2 cellular contexts compared by ENCODE assay signal in genomic region chr5:151212361-151212899, GRCh38.
A peak's percentile ranks its signal among the peaks of the same experiment; 100 is the strongest.
TF ChIP-seq lines count a peak whose summit lies in the region.

No MANE protein-coding gene starts in this region.

TF ChIP-seq in GM12878, 131 proteins besides CTCF, POLR2A, EP300 and RAD21 (continues in another document):
- TF ChIP-seq BHLHE40 (IDR thresholded peaks at IDR 0.05; ENCODE audit: borderline replicate concordance in 1 of 2, low read depth in 2 of 2, low read length in 1 of 2) (no peak), RELB (IDR thresholded peaks at IDR 0.05; ENCODE audit: low read depth) (peak; percentile 10; the same call in 1 of the 2 replicates), POU2F2 (IDR thresholded peaks at IDR 0.05; ENCODE audit: borderline replicate concordance, low read depth, low read length) (0 out of 3 replicates have a peak, but pooled peaks have one; percentile 4), SUZ12 (IDR thresholded peaks at IDR 0.05; ENCODE audit: unreplicated experiment) (no peak), EED (IDR thresholded peaks at IDR 0.05; ENCODE audit: low read depth) (0 out of 2 replicates have a peak, but pooled peaks have one; percentile 20), ZNF207 (IDR thresholded peaks at IDR 0.05; ENCODE audit: borderline replicate concordance) (peak; percentile 42; the same call in 1 of the 2 replicates), TAF1 (IDR thresholded peaks at IDR 0.05; ENCODE audit: borderline replicate concordance, low read depth, low read length) (peak; percentile 17; the same call in 1 of the 2 replicates), FOXK2 (IDR thresholded peaks at IDR 0.05) (no peak), MXI1 (IDR thresholded peaks at IDR 0.05; ENCODE audit: low read depth, low read length) (peak; percentile 63; the same call in 1 of the 2 replicates), NBN (IDR thresholded peaks at IDR 0.05) (peak; percentile 16; the same call in 1 of the 2 replicates), IRF3 (IDR thresholded peaks at IDR 0.05) (no peak), CHD4 (IDR thresholded peaks at IDR 0.05) (no peak), CHD1 (IDR thresholded peaks at IDR 0.05; ENCODE audit: low read depth, low read length) (0 out of 2 replicates have a peak, but pooled peaks have one; percentile 7), KDM1A (IDR thresholded peaks at IDR 0.05; ENCODE audit: borderline replicate concordance) (no peak), PML (IDR thresholded peaks at IDR 0.05; ENCODE audit: low read length) (no peak), NFIC (IDR thresholded peaks at IDR 0.05; ENCODE audit: low read depth, low read length) (no peak), HDGF (IDR thresholded peaks at IDR 0.05) (no peak; the same call in 1 of the 2 replicates), POLR2AphosphoS5 (IDR thresholded peaks at IDR 0.05; ENCODE audit: low read length) (peak; percentile 80), IKZF1 (conservative IDR thresholded peaks at IDR 0.05) (peak; percentile 26; the same call in 1 of the 2 replicates), RB1 (IDR thresholded peaks at IDR 0.05; ENCODE audit: borderline replicate concordance) (0 out of 2 replicates have a peak, but pooled peaks have one; percentile 14), STAT1 (conservative IDR thresholded peaks at IDR 0.05) (no peak), HDAC6 (IDR thresholded peaks at IDR 0.05; ENCODE audit: unreplicated experiment) (no peak), MTA2 (IDR thresholded peaks at IDR 0.05; ENCODE audit: low read depth) (no peak), EZH2 (IDR thresholded peaks at IDR 0.05; ENCODE audit: borderline replicate concordance, control insufficient read depth, low read depth, low read length) (no peak), DPF2 (IDR thresholded peaks at IDR 0.05) (0 out of 2 replicates have a peak, but pooled peaks have one; percentile 12), LARP7 (IDR thresholded peaks at IDR 0.05) (0 out of 2 replicates have a peak, but pooled peaks have one; percentile 24), ELK1 (IDR thresholded peaks at IDR 0.05; ENCODE audit: low read depth, low read length) (no peak)
- TF ChIP-seq, protein P1, sequence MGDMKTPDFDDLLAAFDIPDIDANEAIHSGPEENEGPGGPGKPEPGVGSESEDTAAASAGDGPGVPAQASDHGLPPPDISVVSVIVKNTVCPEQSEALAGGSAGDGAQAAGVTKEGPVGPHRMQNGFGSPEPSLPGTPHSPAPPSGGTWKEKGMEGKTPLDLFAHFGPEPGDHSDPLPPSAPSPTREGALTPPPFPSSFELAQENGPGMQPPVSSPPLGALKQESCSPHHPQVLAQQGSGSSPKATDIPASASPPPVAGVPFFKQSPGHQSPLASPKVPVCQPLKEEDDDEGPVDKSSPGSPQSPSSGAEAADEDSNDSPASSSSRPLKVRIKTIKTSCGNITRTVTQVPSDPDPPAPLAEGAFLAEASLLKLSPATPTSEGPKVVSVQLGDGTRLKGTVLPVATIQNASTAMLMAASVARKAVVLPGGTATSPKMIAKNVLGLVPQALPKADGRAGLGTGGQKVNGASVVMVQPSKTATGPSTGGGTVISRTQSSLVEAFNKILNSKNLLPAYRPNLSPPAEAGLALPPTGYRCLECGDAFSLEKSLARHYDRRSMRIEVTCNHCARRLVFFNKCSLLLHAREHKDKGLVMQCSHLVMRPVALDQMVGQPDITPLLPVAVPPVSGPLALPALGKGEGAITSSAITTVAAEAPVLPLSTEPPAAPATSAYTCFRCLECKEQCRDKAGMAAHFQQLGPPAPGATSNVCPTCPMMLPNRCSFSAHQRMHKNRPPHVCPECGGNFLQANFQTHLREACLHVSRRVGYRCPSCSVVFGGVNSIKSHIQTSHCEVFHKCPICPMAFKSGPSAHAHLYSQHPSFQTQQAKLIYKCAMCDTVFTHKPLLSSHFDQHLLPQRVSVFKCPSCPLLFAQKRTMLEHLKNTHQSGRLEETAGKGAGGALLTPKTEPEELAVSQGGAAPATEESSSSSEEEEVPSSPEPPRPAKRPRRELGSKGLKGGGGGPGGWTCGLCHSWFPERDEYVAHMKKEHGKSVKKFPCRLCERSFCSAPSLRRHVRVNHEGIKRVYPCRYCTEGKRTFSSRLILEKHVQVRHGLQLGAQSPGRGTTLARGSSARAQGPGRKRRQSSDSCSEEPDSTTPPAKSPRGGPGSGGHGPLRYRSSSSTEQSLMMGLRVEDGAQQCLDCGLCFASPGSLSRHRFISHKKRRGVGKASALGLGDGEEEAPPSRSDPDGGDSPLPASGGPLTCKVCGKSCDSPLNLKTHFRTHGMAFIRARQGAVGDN (IDR thresholded peaks at IDR 0.05): peak; percentile 83; the same call in 1 of the 2 replicates

TF ChIP-seq in GM23338, 12 proteins besides CTCF, POLR2A, EP300 and RAD21:
- TF ChIP-seq STAT1 (IDR thresholded peaks at IDR 0.05; ENCODE audit: unreplicated experiment): no peak
- no peak for TF ChIP-seq NANOG (IDR thresholded peaks at IDR 0.05; ENCODE audit: borderline replicate concordance)
- TF ChIP-seq CREB1 (CRISPR knock-in tag; IDR thresholded peaks at IDR 0.05; ENCODE audit: low read depth): no peak
- no peak for TF ChIP-seq POLR2AphosphoS5 (IDR thresholded peaks at IDR 0.05; ENCODE audit: low read depth)
- no peak for TF ChIP-seq ZNF114 (CRISPR knock-in tag; IDR thresholded peaks at IDR 0.05)
- TF ChIP-seq EZH2 (IDR thresholded peaks at IDR 0.05; ENCODE audit: low read depth, unreplicated experiment): no peak
- TF ChIP-seq, protein P2, sequence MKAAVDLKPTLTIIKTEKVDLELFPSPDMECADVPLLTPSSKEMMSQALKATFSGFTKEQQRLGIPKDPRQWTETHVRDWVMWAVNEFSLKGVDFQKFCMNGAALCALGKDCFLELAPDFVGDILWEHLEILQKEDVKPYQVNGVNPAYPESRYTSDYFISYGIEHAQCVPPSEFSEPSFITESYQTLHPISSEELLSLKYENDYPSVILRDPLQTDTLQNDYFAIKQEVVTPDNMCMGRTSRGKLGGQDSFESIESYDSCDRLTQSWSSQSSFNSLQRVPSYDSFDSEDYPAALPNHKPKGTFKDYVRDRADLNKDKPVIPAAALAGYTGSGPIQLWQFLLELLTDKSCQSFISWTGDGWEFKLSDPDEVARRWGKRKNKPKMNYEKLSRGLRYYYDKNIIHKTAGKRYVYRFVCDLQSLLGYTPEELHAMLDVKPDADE (IDR thresholded peaks at IDR 0.05): no peak
- TF ChIP-seq, protein P3, sequence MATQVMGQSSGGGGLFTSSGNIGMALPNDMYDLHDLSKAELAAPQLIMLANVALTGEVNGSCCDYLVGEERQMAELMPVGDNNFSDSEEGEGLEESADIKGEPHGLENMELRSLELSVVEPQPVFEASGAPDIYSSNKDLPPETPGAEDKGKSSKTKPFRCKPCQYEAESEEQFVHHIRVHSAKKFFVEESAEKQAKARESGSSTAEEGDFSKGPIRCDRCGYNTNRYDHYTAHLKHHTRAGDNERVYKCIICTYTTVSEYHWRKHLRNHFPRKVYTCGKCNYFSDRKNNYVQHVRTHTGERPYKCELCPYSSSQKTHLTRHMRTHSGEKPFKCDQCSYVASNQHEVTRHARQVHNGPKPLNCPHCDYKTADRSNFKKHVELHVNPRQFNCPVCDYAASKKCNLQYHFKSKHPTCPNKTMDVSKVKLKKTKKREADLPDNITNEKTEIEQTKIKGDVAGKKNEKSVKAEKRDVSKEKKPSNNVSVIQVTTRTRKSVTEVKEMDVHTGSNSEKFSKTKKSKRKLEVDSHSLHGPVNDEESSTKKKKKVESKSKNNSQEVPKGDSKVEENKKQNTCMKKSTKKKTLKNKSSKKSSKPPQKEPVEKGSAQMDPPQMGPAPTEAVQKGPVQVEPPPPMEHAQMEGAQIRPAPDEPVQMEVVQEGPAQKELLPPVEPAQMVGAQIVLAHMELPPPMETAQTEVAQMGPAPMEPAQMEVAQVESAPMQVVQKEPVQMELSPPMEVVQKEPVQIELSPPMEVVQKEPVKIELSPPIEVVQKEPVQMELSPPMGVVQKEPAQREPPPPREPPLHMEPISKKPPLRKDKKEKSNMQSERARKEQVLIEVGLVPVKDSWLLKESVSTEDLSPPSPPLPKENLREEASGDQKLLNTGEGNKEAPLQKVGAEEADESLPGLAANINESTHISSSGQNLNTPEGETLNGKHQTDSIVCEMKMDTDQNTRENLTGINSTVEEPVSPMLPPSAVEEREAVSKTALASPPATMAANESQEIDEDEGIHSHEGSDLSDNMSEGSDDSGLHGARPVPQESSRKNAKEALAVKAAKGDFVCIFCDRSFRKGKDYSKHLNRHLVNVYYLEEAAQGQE (IDR thresholded peaks at IDR 0.05; ENCODE audit: unreplicated experiment): no peak
- TF ChIP-seq EZH2phosphoT487 (IDR thresholded peaks at IDR 0.05; ENCODE audit: unreplicated experiment): no peak
- no peak for TF ChIP-seq ZNF331 (CRISPR knock-in tag; IDR thresholded peaks at IDR 0.05; ENCODE audit: low read depth)
- TF ChIP-seq JUNB (IDR thresholded peaks at IDR 0.05; ENCODE audit: unreplicated experiment): no peak
- TF ChIP-seq, protein P4, sequence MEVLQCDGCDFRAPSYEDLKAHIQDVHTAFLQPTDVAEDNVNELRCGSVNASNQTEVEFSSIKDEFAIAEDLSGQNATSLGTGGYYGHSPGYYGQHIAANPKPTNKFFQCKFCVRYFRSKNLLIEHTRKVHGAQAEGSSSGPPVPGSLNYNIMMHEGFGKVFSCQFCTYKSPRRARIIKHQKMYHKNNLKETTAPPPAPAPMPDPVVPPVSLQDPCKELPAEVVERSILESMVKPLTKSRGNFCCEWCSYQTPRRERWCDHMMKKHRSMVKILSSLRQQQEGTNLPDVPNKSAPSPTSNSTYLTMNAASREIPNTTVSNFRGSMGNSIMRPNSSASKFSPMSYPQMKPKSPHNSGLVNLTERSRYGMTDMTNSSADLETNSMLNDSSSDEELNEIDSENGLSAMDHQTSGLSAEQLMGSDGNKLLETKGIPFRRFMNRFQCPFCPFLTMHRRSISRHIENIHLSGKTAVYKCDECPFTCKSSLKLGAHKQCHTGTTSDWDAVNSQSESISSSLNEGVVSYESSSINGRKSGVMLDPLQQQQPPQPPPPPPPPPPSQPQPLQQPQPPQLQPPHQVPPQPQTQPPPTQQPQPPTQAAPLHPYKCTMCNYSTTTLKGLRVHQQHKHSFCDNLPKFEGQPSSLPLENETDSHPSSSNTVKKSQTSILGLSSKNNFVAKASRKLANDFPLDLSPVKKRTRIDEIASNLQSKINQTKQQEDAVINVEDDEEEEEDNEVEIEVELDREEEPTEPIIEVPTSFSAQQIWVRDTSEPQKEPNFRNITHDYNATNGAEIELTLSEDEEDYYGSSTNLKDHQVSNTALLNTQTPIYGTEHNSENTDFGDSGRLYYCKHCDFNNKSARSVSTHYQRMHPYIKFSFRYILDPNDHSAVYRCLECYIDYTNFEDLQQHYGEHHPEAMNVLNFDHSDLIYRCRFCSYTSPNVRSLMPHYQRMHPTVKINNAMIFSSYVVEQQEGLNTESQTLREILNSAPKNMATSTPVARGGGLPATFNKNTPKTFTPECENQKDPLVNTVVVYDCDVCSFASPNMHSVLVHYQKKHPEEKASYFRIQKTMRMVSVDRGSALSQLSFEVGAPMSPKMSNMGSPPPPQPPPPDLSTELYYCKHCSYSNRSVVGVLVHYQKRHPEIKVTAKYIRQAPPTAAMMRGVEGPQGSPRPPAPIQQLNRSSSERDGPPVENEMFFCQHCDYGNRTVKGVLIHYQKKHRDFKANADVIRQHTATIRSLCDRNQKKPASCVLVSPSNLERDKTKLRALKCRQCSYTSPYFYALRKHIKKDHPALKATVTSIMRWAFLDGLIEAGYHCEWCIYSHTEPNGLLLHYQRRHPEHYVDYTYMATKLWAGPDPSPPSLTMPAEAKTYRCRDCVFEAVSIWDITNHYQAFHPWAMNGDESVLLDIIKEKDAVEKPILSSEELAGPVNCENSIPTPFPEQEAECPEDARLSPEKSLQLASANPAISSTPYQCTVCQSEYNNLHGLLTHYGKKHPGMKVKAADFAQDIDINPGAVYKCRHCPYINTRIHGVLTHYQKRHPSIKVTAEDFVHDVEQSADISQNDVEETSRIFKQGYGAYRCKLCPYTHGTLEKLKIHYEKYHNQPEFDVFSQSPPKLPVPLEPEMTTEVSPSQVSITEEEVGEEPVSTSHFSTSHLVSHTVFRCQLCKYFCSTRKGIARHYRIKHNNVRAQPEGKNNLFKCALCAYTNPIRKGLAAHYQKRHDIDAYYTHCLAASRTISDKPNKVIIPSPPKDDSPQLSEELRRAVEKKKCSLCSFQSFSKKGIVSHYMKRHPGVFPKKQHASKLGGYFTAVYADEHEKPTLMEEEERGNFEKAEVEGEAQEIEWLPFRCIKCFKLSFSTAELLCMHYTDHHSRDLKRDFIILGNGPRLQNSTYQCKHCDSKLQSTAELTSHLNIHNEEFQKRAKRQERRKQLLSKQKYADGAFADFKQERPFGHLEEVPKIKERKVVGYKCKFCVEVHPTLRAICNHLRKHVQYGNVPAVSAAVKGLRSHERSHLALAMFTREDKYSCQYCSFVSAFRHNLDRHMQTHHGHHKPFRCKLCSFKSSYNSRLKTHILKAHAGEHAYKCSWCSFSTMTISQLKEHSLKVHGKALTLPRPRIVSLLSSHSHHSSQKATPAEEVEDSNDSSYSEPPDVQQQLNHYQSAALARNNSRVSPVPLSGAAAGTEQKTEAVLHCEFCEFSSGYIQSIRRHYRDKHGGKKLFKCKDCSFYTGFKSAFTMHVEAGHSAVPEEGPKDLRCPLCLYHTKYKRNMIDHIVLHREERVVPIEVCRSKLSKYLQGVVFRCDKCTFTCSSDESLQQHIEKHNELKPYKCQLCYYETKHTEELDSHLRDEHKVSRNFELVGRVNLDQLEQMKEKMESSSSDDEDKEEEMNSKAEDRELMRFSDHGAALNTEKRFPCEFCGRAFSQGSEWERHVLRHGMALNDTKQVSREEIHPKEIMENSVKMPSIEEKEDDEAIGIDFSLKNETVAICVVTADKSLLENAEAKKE (CRISPR knock-in tag; IDR thresholded peaks at IDR 0.05): no peak
